12 cellular contexts compared by ENCODE assay signal in the genomic region with DNA sequence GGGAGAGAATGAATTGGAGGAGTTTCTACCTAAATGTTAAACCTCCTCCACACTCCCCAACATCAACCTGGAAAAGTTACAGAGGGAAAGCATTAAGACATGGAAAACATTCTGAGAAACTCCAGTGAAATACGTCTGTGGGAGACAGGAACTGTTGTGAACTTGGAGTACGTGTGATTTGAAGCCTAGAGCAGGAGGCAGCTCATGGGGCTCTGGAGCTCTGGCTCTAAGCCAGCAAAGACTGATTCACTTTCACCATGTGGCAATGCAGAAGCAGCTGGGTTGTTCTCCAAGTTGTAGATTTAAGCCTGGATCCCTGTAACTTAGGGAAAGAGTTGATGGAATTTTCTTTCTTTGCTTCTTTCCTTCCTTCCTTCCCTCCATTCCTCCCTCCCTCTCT.
DNase-seq lines count a peak whose midpoint lies in the region; ATAC-seq lines count a peak whose summit lies in the region.
"Had no signal": no experiment of that assay in that cellular context is flagged by ENCODE, and none has a peak within 500 bp of the region (broad histone marks: within the 10 kb centered on the region; RNA-seq: fewer than 3 reads in every experiment).

No MANE protein-coding gene starts in this region.

- peak; percentile 0 for DNase-seq in EL
- DNase-seq in SK-N-MC (ENCODE audit: low read depth, low spot score): peak; percentile 12
- DNase-seq in fibroblast of the conjunctiva (ENCODE audit: low read depth): peak; percentile 20
- DNase-seq in occipital lobe (lab: John Stamatoyannopoulos, UW): peak; percentile 52
- no peak for DNase-seq in NCI-H510A treated with DMSO at 0.1 percent for 48 hours (lab: John Stamatoyannopoulos, UW)
- DNase-seq in AML-193 (lab: John Stamatoyannopoulos, UW): no peak
- DNase-seq in DMS153 (lab: John Stamatoyannopoulos, UW): no peak
- DNase-seq: naive B cell, NCI-H2029, SW 1271 had no signal

- H3K36me3 ChIP-seq in SK-N-MC (ENCODE audit: insufficient read depth, low read length): no peaks in the 10 kb centered on the region
- H3K36me3 ChIP-seq: gastroesophageal sphincter had no signal

- no peaks in the 10 kb centered on the region for H3K9me3 ChIP-seq in SK-N-MC (ENCODE audit: low read depth, low read length)
- H3K9me3 ChIP-seq: gastroesophageal sphincter had no signal

- no peak overlapping the region for H3K27ac ChIP-seq in SK-N-MC
- H3K27ac ChIP-seq: gastroesophageal sphincter had no signal

- no peak overlapping the region for H3K9ac ChIP-seq in SK-N-MC (ENCODE audit: insufficient read length)

- no peak overlapping the region for H3K4me3 ChIP-seq in SK-N-MC
- H3K4me3 ChIP-seq: gastroesophageal sphincter had no signal

- no peak for ATAC-seq in GM21515 (IDR thresholded peaks at IDR 0.05; ENCODE audit: unreplicated experiment)
- ATAC-seq: gastroesophageal sphincter had no signal

Comparison
In these comparisons a context has a peak if more than half of its experiments do, and no peak if none do; other contexts are left out.
1. DNase-seq: peak in EL (single experiment), SK-N-MC (single experiment), fibroblast of the conjunctiva (single experiment) and occipital lobe (single experiment); none in NCI-H510A treated with DMSO at 0.1 percent for 48 hours (single experiment), AML-193 (0 of 2) and DMS153 (single experiment).